In genomic region chr17:1255041-1255440, GRCh38 we compare ENCODE assay signal across 16 cellular contexts. TPM values are rescaled to one million over a fixed set of nuclear protein-coding genes. Genes with fewer than 3 reads are reported as not detected.
DNase-seq lines count a peak whose midpoint lies in the region; ATAC-seq and TF ChIP-seq lines count a peak whose summit lies in the region.
"Had no signal": no experiment of that assay in that cellular context is flagged by ENCODE, and none has a peak within 500 bp of the region (broad histone marks: within the 10 kb centered on the region; RNA-seq: fewer than 3 reads in every experiment).

No MANE protein-coding gene starts in this region.

- peak overlapping the region; percentile 38 for H3K4me3 Mint-ChIP-seq in activated CD8-positive, alpha-beta T cell treated with anti-CD3 and anti-CD28 coated beads, Interleukin-2, amount 10 ng/mL, durations not matched to agents 7 days and 5 days
- no peak overlapping the region for H3K4me3 Mint-ChIP-seq in activated CD8-positive, alpha-beta T cell treated with anti-CD3 and anti-CD28 coated beads for 36 hours
- H3K4me3 Mint-ChIP-seq: CD4-positive, alpha-beta T cell had no signal

- POLR2A ChIA-PET in activated CD8-positive, alpha-beta T cell treated with anti-CD3 and anti-CD28 coated beads, Interleukin-2, amount 10 ng/mL, durations not matched to agents 7 days and 5 days (lab: Charles Lee): no interaction called here
- POLR2A ChIA-PET in activated CD8-positive, alpha-beta T cell treated with anti-CD3 and anti-CD28 coated beads for 36 hours (lab: Charles Lee): interaction anchor here (0.8 kb wide), 1 partner anchor 11 kb away, joined by 3 read pairs; no protein-coding TSS in a partner anchor
- POLR2A ChIA-PET in PC-9 (lab: Charles Lee; ENCODE audit: unreplicated experiment): no interaction called here

- intact Hi-C loops in activated CD8-positive, alpha-beta T cell treated with anti-CD3 and anti-CD28 coated beads for 36 hours (cut with micrococcal nuclease): no loop called here
- intact Hi-C loops in PC-9 (cut with micrococcal nuclease; ENCODE audit: unreplicated experiment): loop anchor here (5.0 kb wide), 3 partner anchors 133 to 392 kb away; partner anchors contain the start of genes INPP5K, RILP and SCARF1

- ATAC-seq in activated CD8-positive, alpha-beta T cell treated with anti-CD3 and anti-CD28 coated beads, Interleukin-2, amount 10 ng/mL, durations not matched to agents 7 days and 5 days: no peak
- no peak for ATAC-seq in activated CD8-positive, alpha-beta T cell treated with anti-CD3 and anti-CD28 coated beads for 36 hours
- ATAC-seq: A549, K562 had no signal

- CTCF ChIA-PET in activated CD8-positive, alpha-beta T cell treated with anti-CD3 and anti-CD28 coated beads, Interleukin-2, amount 10 ng/mL, durations not matched to agents 7 days and 5 days (lab: Charles Lee): interaction anchor here (1.4 to 2.5 kb wide), 2 partner anchors 78 to 132 kb away, joined by 5 to 10 read pairs; no protein-coding TSS in a partner anchor
- CTCF ChIA-PET in activated CD8-positive, alpha-beta T cell treated with anti-CD3 and anti-CD28 coated beads for 36 hours (lab: Charles Lee): interaction anchor here (1.2 kb wide), 1 partner anchor 375 kb away, joined by 3 read pairs; no protein-coding TSS in a partner anchor
- CTCF ChIA-PET in PC-9 (lab: Charles Lee): no interaction called here

- H3F3A ChIP-seq in PC-9 (ENCODE audit: insufficient read depth, low read depth): peaks cover 14% of the 10 kb centered on the region; the same call in 1 of the 2 replicates

- TF ChIP-seq CTCF in activated CD8-positive, alpha-beta T cell treated with anti-CD3 and anti-CD28 coated beads for 36 hours (IDR thresholded peaks at IDR 0.05): no peak
- TF ChIP-seq CTCF in PC-9 (conservative IDR thresholded peaks at IDR 0.05): no peak

- no peaks in the 10 kb centered on the region for H3K79me2 ChIP-seq in PC-9 (ENCODE audit: low read depth)

- H3K27me3 Mint-ChIP-seq in activated CD8-positive, alpha-beta T cell treated with anti-CD3 and anti-CD28 coated beads, Interleukin-2, amount 10 ng/mL, durations not matched to agents 7 days and 5 days (ENCODE audit: low read depth): peaks cover 18% of the 10 kb centered on the region
- H3K27me3 Mint-ChIP-seq in activated CD8-positive, alpha-beta T cell treated with anti-CD3 and anti-CD28 coated beads for 36 hours: peaks cover 21% of the 10 kb centered on the region

- no peak overlapping the region for H2AFZ ChIP-seq in PC-9
- H2AFZ ChIP-seq: GM23248 had no signal

- H3K4me1 ChIP-seq in PC-9 (replicated peaks; ENCODE audit: insufficient read depth): peaks cover 16% of the 10 kb centered on the region
- H3K4me1 ChIP-seq: A549, Caco-2 had no signal

- DNase-seq in activated CD8-positive, alpha-beta T cell treated with anti-CD3 and anti-CD28 coated beads, Interleukin-2, amount 10 ng/mL, durations not matched to agents 7 days and 5 days: no peak
- no peak for DNase-seq in activated CD8-positive, alpha-beta T cell treated with anti-CD3 and anti-CD28 coated beads for 36 hours
- DNase-seq in PC-9 (no peak), iPS-NIHi11 (ENCODE audit: low spot score) (peak; percentile 44), medulla oblongata (ENCODE audit: extremely low spot score) (no peak), GF-D8 (lab: John Stamatoyannopoulos, UW) (no peak), ureter (ENCODE audit: low spot score) (no peak)
- DNase-seq: AML-193; Caco-2; CD4-positive, alpha-beta T cell; GM23248; IMR-90 had no signal

- H3K36me3 ChIP-seq in PC-9 (ENCODE audit: low read depth): no peaks in the 10 kb centered on the region

- peaks cover 4% of the 10 kb centered on the region for H3K36me3 Mint-ChIP-seq in activated CD8-positive, alpha-beta T cell treated with anti-CD3 and anti-CD28 coated beads, Interleukin-2, amount 10 ng/mL, durations not matched to agents 7 days and 5 days (ENCODE audit: low read depth)
- H3K36me3 Mint-ChIP-seq in activated CD8-positive, alpha-beta T cell treated with anti-CD3 and anti-CD28 coated beads for 36 hours (ENCODE audit: low read depth): no peaks in the 10 kb centered on the region

- no peaks in the 10 kb centered on the region for H3K9me3 ChIP-seq in PC-9 (ENCODE audit: insufficient read depth, low read depth)
- H3K9me3 ChIP-seq: Caco-2 had no signal

- peaks cover 52% of the 10 kb centered on the region for H3K4me1 Mint-ChIP-seq in activated CD8-positive, alpha-beta T cell treated with anti-CD3 and anti-CD28 coated beads, Interleukin-2, amount 10 ng/mL, durations not matched to agents 7 days and 5 days (ENCODE audit: low read depth)
- peaks cover 20% of the 10 kb centered on the region for H3K4me1 Mint-ChIP-seq in activated CD8-positive, alpha-beta T cell treated with anti-CD3 and anti-CD28 coated beads for 36 hours (ENCODE audit: low read depth)

- peak overlapping the region; percentile 88 for H3K4me2 ChIP-seq in PC-9

- 0 out of 2 replicates have a peak, but pooled peaks cover 3% of the 10 kb centered on the region for H3K27me3 ChIP-seq in PC-9 (ENCODE audit: insufficient read depth, low read depth)

- H3K9me3 Mint-ChIP-seq in activated CD8-positive, alpha-beta T cell treated with anti-CD3 and anti-CD28 coated beads, Interleukin-2, amount 10 ng/mL, durations not matched to agents 7 days and 5 days (ENCODE audit: insufficient read depth): no peaks in the 10 kb centered on the region
- H3K9me3 Mint-ChIP-seq in activated CD8-positive, alpha-beta T cell treated with anti-CD3 and anti-CD28 coated beads for 36 hours: no peaks in the 10 kb centered on the region
- H3K9me3 Mint-ChIP-seq: CD4-positive, alpha-beta T cell had no signal

- no peaks in the 10 kb centered on the region for H3K9me2 ChIP-seq in PC-9 (ENCODE audit: insufficient read depth)

- H3K27ac ChIP-seq in PC-9: no peak overlapping the region
- H3K27ac ChIP-seq: 22Rv1, C4-2B, GM23248 had no signal

- no TSS peak for BruUV-seq in PC-9 (replicated peaks; lab: Mats Ljungman, UMichigan)

- no peak overlapping the region for H3K27ac Mint-ChIP-seq in activated CD8-positive, alpha-beta T cell treated with anti-CD3 and anti-CD28 coated beads, Interleukin-2, amount 10 ng/mL, durations not matched to agents 7 days and 5 days
- H3K27ac Mint-ChIP-seq in activated CD8-positive, alpha-beta T cell treated with anti-CD3 and anti-CD28 coated beads for 36 hours: no peak overlapping the region
- H3K27ac Mint-ChIP-seq: CD4-positive, alpha-beta T cell had no signal

- no peaks in the 10 kb centered on the region for H4K20me1 ChIP-seq in PC-9 (ENCODE audit: insufficient read depth)

- H3K4me3 ChIP-seq in PC-9: peak overlapping the region; percentile 65; the same call in 1 of the 2 replicates
- H3K4me3 ChIP-seq: GM23248, K562 had no signal

RNA-seq across cellular contexts. Expression of gene BHLHA9, which starts 15.2 kb away (rescaled TPM):
- total RNA-seq in activated CD8-positive, alpha-beta T cell treated with anti-CD3 and anti-CD28 coated beads, Interleukin-2, amount 10 ng/mL, durations not matched to agents 7 days and 5 days: not detected
- total RNA-seq in activated CD8-positive, alpha-beta T cell treated with anti-CD3 and anti-CD28 coated beads for 36 hours: not detected
- total RNA-seq in PC-9 (2021) (not detected in 2 replicates), ureter (not detected)
- total RNA-seq: Caco-2; CD4-positive, alpha-beta T cell; GM23248; IMR-90; K562 had no signal

RNA-seq across cellular contexts. Expression of gene TRARG1, which starts 24.4 kb away (rescaled TPM):
- total RNA-seq in activated CD8-positive, alpha-beta T cell treated with anti-CD3 and anti-CD28 coated beads, Interleukin-2, amount 10 ng/mL, durations not matched to agents 7 days and 5 days: 1 to 10 TPM in 1 of 2 experiments, under 1 TPM in 1; 0.78 to 1.3 TPM
- total RNA-seq in activated CD8-positive, alpha-beta T cell treated with anti-CD3 and anti-CD28 coated beads for 36 hours: not detected
- total RNA-seq in PC-9 (2021) (not detected in 2 replicates), ureter (not detected)
- total RNA-seq: Caco-2; CD4-positive, alpha-beta T cell; GM23248; IMR-90; K562 had no signal
